2 cellular contexts compared by ENCODE assay signal in the genomic region with DNA sequence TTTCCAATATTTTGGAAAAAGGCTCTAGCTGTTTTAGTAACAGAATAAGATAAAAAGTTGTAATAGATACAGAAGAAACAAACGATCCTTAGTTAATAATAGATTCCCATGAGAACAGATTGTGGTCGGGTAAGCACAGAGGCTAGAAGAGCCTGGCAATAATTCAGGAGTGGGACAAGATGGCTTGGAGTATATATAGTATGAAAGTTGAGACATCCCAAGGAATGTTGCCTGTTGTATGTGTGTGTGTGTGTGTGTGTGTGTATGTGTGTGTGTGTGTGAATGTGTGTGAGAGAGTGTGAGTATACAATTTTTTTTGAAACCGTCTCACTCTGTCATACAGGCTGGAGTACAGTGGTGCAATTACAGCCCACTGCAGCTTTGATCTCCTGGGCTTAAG.
TF ChIP-seq lines count a peak whose summit lies in the region.

No MANE protein-coding gene starts in this region.

TF ChIP-seq in SK-N-SH treated with all-trans-retinoic acid at 6 μM for 48 hours, 23 proteins besides CTCF, POLR2A, EP300 and RAD21 (continued from another document):
- TF ChIP-seq, protein P1, sequence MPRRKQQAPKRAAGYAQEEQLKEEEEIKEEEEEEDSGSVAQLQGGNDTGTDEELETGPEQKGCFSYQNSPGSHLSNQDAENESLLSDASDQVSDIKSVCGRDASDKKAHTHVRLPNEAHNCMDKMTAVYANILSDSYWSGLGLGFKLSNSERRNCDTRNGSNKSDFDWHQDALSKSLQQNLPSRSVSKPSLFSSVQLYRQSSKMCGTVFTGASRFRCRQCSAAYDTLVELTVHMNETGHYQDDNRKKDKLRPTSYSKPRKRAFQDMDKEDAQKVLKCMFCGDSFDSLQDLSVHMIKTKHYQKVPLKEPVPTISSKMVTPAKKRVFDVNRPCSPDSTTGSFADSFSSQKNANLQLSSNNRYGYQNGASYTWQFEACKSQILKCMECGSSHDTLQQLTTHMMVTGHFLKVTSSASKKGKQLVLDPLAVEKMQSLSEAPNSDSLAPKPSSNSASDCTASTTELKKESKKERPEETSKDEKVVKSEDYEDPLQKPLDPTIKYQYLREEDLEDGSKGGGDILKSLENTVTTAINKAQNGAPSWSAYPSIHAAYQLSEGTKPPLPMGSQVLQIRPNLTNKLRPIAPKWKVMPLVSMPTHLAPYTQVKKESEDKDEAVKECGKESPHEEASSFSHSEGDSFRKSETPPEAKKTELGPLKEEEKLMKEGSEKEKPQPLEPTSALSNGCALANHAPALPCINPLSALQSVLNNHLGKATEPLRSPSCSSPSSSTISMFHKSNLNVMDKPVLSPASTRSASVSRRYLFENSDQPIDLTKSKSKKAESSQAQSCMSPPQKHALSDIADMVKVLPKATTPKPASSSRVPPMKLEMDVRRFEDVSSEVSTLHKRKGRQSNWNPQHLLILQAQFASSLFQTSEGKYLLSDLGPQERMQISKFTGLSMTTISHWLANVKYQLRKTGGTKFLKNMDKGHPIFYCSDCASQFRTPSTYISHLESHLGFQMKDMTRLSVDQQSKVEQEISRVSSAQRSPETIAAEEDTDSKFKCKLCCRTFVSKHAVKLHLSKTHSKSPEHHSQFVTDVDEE (CRISPR knock-in tag; IDR thresholded peaks at IDR 0.05) = no peak
- TF ChIP-seq, protein P2, sequence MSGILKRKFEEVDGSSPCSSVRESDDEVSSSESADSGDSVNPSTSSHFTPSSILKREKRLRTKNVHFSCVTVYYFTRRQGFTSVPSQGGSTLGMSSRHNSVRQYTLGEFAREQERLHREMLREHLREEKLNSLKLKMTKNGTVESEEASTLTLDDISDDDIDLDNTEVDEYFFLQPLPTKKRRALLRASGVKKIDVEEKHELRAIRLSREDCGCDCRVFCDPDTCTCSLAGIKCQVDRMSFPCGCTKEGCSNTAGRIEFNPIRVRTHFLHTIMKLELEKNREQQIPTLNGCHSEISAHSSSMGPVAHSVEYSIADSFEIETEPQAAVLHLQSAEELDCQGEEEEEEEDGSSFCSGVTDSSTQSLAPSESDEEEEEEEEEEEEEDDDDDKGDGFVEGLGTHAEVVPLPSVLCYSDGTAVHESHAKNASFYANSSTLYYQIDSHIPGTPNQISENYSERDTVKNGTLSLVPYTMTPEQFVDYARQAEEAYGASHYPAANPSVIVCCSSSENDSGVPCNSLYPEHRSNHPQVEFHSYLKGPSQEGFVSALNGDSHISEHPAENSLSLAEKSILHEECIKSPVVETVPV (CRISPR knock-in tag; IDR thresholded peaks at IDR 0.05) = no peak
- no peak for TF ChIP-seq ZC3H10 (CRISPR knock-in tag; IDR thresholded peaks at IDR 0.05)
- TF ChIP-seq, protein P3, sequence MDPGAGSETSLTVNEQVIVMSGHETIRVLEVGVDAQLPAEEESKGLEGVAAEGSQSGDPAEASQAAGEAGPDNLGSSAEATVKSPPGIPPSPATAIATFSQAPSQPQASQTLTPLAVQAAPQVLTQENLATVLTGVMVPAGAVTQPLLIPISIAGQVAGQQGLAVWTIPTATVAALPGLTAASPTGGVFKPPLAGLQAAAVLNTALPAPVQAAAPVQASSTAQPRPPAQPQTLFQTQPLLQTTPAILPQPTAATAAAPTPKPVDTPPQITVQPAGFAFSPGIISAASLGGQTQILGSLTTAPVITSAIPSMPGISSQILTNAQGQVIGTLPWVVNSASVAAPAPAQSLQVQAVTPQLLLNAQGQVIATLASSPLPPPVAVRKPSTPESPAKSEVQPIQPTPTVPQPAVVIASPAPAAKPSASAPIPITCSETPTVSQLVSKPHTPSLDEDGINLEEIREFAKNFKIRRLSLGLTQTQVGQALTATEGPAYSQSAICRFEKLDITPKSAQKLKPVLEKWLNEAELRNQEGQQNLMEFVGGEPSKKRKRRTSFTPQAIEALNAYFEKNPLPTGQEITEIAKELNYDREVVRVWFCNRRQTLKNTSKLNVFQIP (CRISPR knock-in tag; IDR thresholded peaks at IDR 0.05; ENCODE audit: borderline replicate concordance, low read depth) = no peak
- TF ChIP-seq CSDC2 (CRISPR knock-in tag; IDR thresholded peaks at IDR 0.05) = no peak
- TF ChIP-seq, protein P4, sequence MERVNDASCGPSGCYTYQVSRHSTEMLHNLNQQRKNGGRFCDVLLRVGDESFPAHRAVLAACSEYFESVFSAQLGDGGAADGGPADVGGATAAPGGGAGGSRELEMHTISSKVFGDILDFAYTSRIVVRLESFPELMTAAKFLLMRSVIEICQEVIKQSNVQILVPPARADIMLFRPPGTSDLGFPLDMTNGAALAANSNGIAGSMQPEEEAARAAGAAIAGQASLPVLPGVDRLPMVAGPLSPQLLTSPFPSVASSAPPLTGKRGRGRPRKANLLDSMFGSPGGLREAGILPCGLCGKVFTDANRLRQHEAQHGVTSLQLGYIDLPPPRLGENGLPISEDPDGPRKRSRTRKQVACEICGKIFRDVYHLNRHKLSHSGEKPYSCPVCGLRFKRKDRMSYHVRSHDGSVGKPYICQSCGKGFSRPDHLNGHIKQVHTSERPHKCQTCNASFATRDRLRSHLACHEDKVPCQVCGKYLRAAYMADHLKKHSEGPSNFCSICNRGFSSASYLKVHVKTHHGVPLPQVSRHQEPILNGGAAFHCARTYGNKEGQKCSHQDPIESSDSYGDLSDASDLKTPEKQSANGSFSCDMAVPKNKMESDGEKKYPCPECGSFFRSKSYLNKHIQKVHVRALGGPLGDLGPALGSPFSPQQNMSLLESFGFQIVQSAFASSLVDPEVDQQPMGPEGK (CRISPR knock-in tag; IDR thresholded peaks at IDR 0.05; ENCODE audit: borderline replicate concordance) = no peak
- TF ChIP-seq PPARA (CRISPR knock-in tag; IDR thresholded peaks at IDR 0.05; ENCODE audit: borderline replicate concordance) = no peak
- TF ChIP-seq TOX (CRISPR knock-in tag; IDR thresholded peaks at IDR 0.05; ENCODE audit: borderline replicate concordance) = no peak
- no peak for TF ChIP-seq ZNF8 (CRISPR knock-in tag; IDR thresholded peaks at IDR 0.05)

TF ChIP-seq in SK-N-SH, 30 proteins besides CTCF, POLR2A, EP300 and RAD21 (continued from another document):
- TF ChIP-seq SIN3A (IDR thresholded peaks at IDR 0.05; ENCODE audit: borderline replicate concordance, low read depth, low read length) (no peak), MXI1 (IDR thresholded peaks at IDR 0.05; ENCODE audit: low read depth, low read length) (no peak), FOXM1 (IDR thresholded peaks at IDR 0.05; ENCODE audit: low read depth) (no peak)
- TF ChIP-seq, protein P5, sequence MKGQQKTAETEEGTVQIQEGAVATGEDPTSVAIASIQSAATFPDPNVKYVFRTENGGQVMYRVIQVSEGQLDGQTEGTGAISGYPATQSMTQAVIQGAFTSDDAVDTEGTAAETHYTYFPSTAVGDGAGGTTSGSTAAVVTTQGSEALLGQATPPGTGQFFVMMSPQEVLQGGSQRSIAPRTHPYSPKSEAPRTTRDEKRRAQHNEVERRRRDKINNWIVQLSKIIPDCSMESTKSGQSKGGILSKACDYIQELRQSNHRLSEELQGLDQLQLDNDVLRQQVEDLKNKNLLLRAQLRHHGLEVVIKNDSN (IDR thresholded peaks at IDR 0.05; ENCODE audit: borderline replicate concordance, low read depth) = no peak
TF ChIP-seq in SK-N-SH: peak in this region for 0.
